ENCODE assay signal across 1 cellular context in the genomic region with DNA sequence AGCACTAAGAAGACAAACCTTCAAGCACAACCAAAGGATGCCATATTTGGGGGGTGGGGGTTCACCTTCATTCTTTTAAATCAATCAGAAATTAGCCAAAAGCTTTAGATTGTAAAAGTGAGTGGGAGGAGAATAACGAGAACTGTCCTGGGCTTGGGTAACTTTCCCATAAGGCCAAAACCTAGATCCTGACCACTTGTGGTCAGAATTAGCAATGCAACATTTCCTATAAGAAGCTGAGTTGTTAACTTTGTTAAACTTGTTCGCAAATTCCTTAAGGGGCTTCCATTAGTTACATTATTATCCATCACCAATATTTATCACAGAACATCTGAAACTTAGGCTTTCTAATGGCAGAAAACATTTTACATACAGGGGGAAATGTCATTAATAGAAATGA.
TF ChIP-seq lines count a peak whose summit lies in the region.

No MANE protein-coding gene starts in this region.

TF ChIP-seq in A549, 52 proteins besides CTCF, POLR2A, EP300 and RAD21:
- no peak for TF ChIP-seq FOSB (CRISPR knock-in tag; IDR thresholded peaks at IDR 0.05)
- TF ChIP-seq KDM1A (IDR thresholded peaks at IDR 0.05; ENCODE audit: low read depth), result no peak
- TF ChIP-seq TFCP2L1 (CRISPR knock-in tag; IDR thresholded peaks at IDR 0.05), result no peak
- no peak for TF ChIP-seq HDAC2 (IDR thresholded peaks at IDR 0.05)
- TF ChIP-seq HOXA7 (CRISPR knock-in tag; IDR thresholded peaks at IDR 0.05), result no peak
- TF ChIP-seq, protein P1, sequence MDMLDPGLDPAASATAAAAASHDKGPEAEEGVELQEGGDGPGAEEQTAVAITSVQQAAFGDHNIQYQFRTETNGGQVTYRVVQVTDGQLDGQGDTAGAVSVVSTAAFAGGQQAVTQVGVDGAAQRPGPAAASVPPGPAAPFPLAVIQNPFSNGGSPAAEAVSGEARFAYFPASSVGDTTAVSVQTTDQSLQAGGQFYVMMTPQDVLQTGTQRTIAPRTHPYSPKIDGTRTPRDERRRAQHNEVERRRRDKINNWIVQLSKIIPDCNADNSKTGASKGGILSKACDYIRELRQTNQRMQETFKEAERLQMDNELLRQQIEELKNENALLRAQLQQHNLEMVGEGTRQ (IDR thresholded peaks at IDR 0.05), result no peak
- TF ChIP-seq CBX2 (IDR thresholded peaks at IDR 0.05; ENCODE audit: borderline replicate concordance, low read depth), result no peak
- TF ChIP-seq KDM5A (IDR thresholded peaks at IDR 0.05), result no peak
- TF ChIP-seq EHMT2 (IDR thresholded peaks at IDR 0.05; ENCODE audit: low read depth), result no peak
- no peak for TF ChIP-seq FOSL2 (IDR thresholded peaks at IDR 0.05)
- no peak for TF ChIP-seq FOSL2 (CRISPR knock-in tag; IDR thresholded peaks at IDR 0.05)
- no peak for TF ChIP-seq MAFK (IDR thresholded peaks at IDR 0.05; ENCODE audit: partially characterized antibody)
- no peak for TF ChIP-seq RARB (CRISPR knock-in tag; IDR thresholded peaks at IDR 0.05)
- no peak for TF ChIP-seq ZSCAN20 (CRISPR knock-in tag; IDR thresholded peaks at IDR 0.05)
- TF ChIP-seq, protein P2, sequence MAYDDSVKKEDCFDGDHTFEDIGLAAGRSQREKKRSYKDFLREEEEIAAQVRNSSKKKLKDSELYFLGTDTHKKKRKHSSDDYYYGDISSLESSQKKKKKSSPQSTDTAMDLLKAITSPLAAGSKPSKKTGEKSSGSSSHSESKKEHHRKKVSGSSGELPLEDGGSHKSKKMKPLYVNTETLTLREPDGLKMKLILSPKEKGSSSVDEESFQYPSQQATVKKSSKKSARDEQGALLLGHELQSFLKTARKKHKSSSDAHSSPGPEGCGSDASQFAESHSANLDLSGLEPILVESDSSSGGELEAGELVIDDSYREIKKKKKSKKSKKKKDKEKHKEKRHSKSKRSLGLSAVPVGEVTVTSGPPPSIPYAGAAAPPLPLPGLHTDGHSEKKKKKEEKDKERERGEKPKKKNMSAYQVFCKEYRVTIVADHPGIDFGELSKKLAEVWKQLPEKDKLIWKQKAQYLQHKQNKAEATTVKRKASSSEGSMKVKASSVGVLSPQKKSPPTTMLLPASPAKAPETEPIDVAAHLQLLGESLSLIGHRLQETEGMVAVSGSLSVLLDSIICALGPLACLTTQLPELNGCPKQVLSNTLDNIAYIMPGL (CRISPR knock-in tag; IDR thresholded peaks at IDR 0.05; ENCODE audit: borderline replicate concordance), result no peak
- TF ChIP-seq TP53 (CRISPR knock-in tag; IDR thresholded peaks at IDR 0.05), result no peak
- TF ChIP-seq CHD2 (IDR thresholded peaks at IDR 0.05; ENCODE audit: low read length, partially characterized antibody), result no peak
- no peak for TF ChIP-seq RCOR1 (IDR thresholded peaks at IDR 0.05; ENCODE audit: low read depth, low read length)
- no peak for TF ChIP-seq RFX5 (IDR thresholded peaks at IDR 0.05)
- no peak for TF ChIP-seq JUNB (IDR thresholded peaks at IDR 0.05)
- no peak for TF ChIP-seq ZFP36 (IDR thresholded peaks at IDR 0.05; ENCODE audit: borderline replicate concordance, partially characterized antibody)
